ENCODE assay signal across 9 cellular contexts in genomic region chr17:64118452-64118979, GRCh38. TPM values are rescaled to one million over a fixed set of nuclear protein-coding genes. Genes with fewer than 3 reads are reported as not detected.
DNase-seq lines count a peak whose midpoint lies in the region; FAIRE-seq and TF ChIP-seq lines count a peak whose summit lies in the region.
"Had no signal": no experiment of that assay in that cellular context is flagged by ENCODE, and none has a peak within 500 bp of the region (broad histone marks: within the 10 kb centered on the region; RNA-seq: fewer than 3 reads in every experiment).

No MANE protein-coding gene starts in this region.

- no peak overlapping the region for H2AFZ ChIP-seq in endothelial cell of umbilical vein (ENCODE audit: low read depth, low read length)

- 11 to 39% methylated on average over 5 of the region's 5 CpGs for WGBS in sigmoid colon, 2 donors

- no peaks in the 10 kb centered on the region for H3K36me3 ChIP-seq in endothelial cell of umbilical vein (ENCODE audit: control insufficient read depth in 2 of 2, extremely low read depth in 1 of 2, insufficient read depth in 2 of 2, low read length in 2 of 2)
- H3K36me3 ChIP-seq in sigmoid colon: no peaks in the 10 kb centered on the region
- H3K36me3 ChIP-seq: SJCRH30 had no signal

- no TSS peak for BruUV-seq in endothelial cell of umbilical vein (replicated peaks; lab: Mats Ljungman, UMichigan)

- H3K27me3 Mint-ChIP-seq in activated T-cell treated with anti-CD3 and anti-CD28 coated beads, Interleukin-2, amount 50 U/mL, for 24 hours: no peaks in the 10 kb centered on the region

- H3K36me3 Mint-ChIP-seq in activated T-cell treated with anti-CD3 and anti-CD28 coated beads, Interleukin-2, amount 50 U/mL, for 24 hours (ENCODE audit: low read depth): peaks cover 3% of the 10 kb centered on the region

- H3K27me3 ChIP-seq in endothelial cell of umbilical vein (ENCODE audit: control insufficient read depth in 2 of 2, insufficient read depth in 2 of 2, low read length in 2 of 2) (no peaks in the 10 kb centered on the region), sigmoid colon (no peaks in the 10 kb centered on the region)
- H3K27me3 ChIP-seq: SJCRH30 had no signal

- no peaks in the 10 kb centered on the region for H3K4me1 ChIP-seq in endothelial cell of umbilical vein (ENCODE audit: control insufficient read depth, extremely low read depth, insufficient read depth, low read length)
- peaks cover 2 to 19% (median 15%) of the 10 kb centered on the region in 4 donors for H3K4me1 ChIP-seq in sigmoid colon
- H3K4me1 ChIP-seq: SJCRH30 had no signal

- H3K4me2 ChIP-seq in endothelial cell of umbilical vein (ENCODE audit: insufficient read depth, low read length): no peak overlapping the region

- POLR2A ChIA-PET in endothelial cell of umbilical vein (lab: Charles Lee): no interaction called here

- H3K79me2 ChIP-seq in endothelial cell of umbilical vein (ENCODE audit: control insufficient read depth, insufficient read depth, low read length): peaks cover 3% of the 10 kb centered on the region

- no peak overlapping the region for H3K4me3 Mint-ChIP-seq in activated T-cell treated with anti-CD3 and anti-CD28 coated beads, Interleukin-2, amount 50 U/mL, for 24 hours

- H3K4me1 Mint-ChIP-seq in activated T-cell treated with anti-CD3 and anti-CD28 coated beads, Interleukin-2, amount 50 U/mL, for 24 hours (ENCODE audit: low read depth): peaks cover 76% of the 10 kb centered on the region

- no peak overlapping the region for H3K27ac Mint-ChIP-seq in activated T-cell treated with anti-CD3 and anti-CD28 coated beads, Interleukin-2, amount 50 U/mL, for 24 hours

- dilution Hi-C loops in endothelial cell of umbilical vein (cut with MboI; ENCODE audit: extremely low pct_ligation_motif_present, low sequenced_read_pairs): no loop called here

- CTCF ChIA-PET in endothelial cell of umbilical vein (lab: Charles Lee): interaction anchor here (0.7 to 1.5 kb wide), 6 partner anchors 10 to 90 kb away, joined by 3 to 7 read pairs (median 4); no protein-coding TSS in a partner anchor

- H3K9me3 Mint-ChIP-seq in activated T-cell treated with anti-CD3 and anti-CD28 coated beads, Interleukin-2, amount 50 U/mL, for 24 hours: no peaks in the 10 kb centered on the region

- DNase-seq in NCI-H2171 treated with DMSO at 0.1 percent for 48 hours (lab: John Stamatoyannopoulos, UW) (peak; percentile 47), NCI-H2171 (lab: John Stamatoyannopoulos, UW) (no peak), NCI-H774 (lab: John Stamatoyannopoulos, UW) (peak; percentile 54), endothelial cell of umbilical vein (ENCODE audit: low read depth, low spot score) (peak; percentile 22), sigmoid colon (peak; percentile 68), midbrain (lab: John Stamatoyannopoulos, UW) (no peak), KG1 (lab: John Stamatoyannopoulos, UW) (no peak)
- DNase-seq in activated T-cell treated with anti-CD3 and anti-CD28 coated beads, Interleukin-2, amount 50 U/mL, for 24 hours: no peak

- H3K4me3 ChIP-seq in endothelial cell of umbilical vein (replicated peaks in 1 of 3; ENCODE audit: insufficient read depth in 1 of 3, low read depth in 1 of 3, low read length in 3 of 3) (no peak overlapping the region), sigmoid colon (no peak overlapping the region)
- H3K4me3 ChIP-seq: SJCRH30 had no signal

- TF ChIP-seq CTCF in endothelial cell of umbilical vein (IDR thresholded peaks at IDR 0.05; ENCODE audit: extremely low read depth in 1 of 2, insufficient read depth in 1 of 2, low read depth in 1 of 2, low read length in 2 of 2): no peak
- no peak for TF ChIP-seq CTCF in sigmoid colon (IDR thresholded peaks at IDR 0.05)

- TF ChIP-seq POLR2A in endothelial cell of umbilical vein (IDR thresholded peaks at IDR 0.05; ENCODE audit: low read depth, low read length) (no peak), sigmoid colon (IDR thresholded peaks at IDR 0.05) (no peak)

- H3K9me3 ChIP-seq in endothelial cell of umbilical vein (replicated peaks; ENCODE audit: control insufficient read depth, insufficient read depth, low read length) (no peaks in the 10 kb centered on the region), sigmoid colon (no peaks in the 10 kb centered on the region)
- H3K9me3 ChIP-seq: SJCRH30 had no signal

- intact Hi-C loops in endothelial cell of umbilical vein (cut with micrococcal nuclease) (no loop called here), sigmoid colon (cut with DNase I) (no loop called here)

- no peaks in the 10 kb centered on the region for H4K20me1 ChIP-seq in endothelial cell of umbilical vein (replicated peaks; ENCODE audit: control insufficient read depth, extremely low read depth, insufficient read depth, low read length)

- TF ChIP-seq EP300 in sigmoid colon (IDR thresholded peaks at IDR 0.05): no peak

- H3K9me1 ChIP-seq in endothelial cell of umbilical vein (replicated peaks; ENCODE audit: control insufficient read depth, extremely low read depth, insufficient read depth, low read length): no peaks in the 10 kb centered on the region

- H3K27ac ChIP-seq in endothelial cell of umbilical vein (ENCODE audit: insufficient read depth, low read depth, low read length) (no peak overlapping the region), sigmoid colon (peak overlapping the region; percentile 19 to 48 (median 29))
- H3K27ac ChIP-seq: SJCRH30 had no signal

- no peak overlapping the region for H3K9ac ChIP-seq in endothelial cell of umbilical vein (replicated peaks; ENCODE audit: extremely low read depth, insufficient read depth, low read length)

- FAIRE-seq in endothelial cell of umbilical vein (lab: Jason Lieb, UNC): no peak

TF ChIP-seq in endothelial cell of umbilical vein, 7 proteins besides CTCF, POLR2A, EP300 and RAD21:
- TF ChIP-seq MAX (IDR thresholded peaks at IDR 0.05; ENCODE audit: insufficient read depth, insufficient read length) (no peak), FOS (IDR thresholded peaks at IDR 0.05; ENCODE audit: borderline replicate concordance, insufficient read depth, low read length) (no peak), MYC (IDR thresholded peaks at IDR 0.05; ENCODE audit: low read depth, low read length) (no peak), GATA2 (IDR thresholded peaks at IDR 0.05; ENCODE audit: insufficient read depth, insufficient read length, low read depth, low read length) (no peak), POLR2AphosphoS5 (IDR thresholded peaks at IDR 0.05; ENCODE audit: insufficient read depth, low read depth, low read length) (no peak), EZH2 (IDR thresholded peaks at IDR 0.05; ENCODE audit: borderline replicate concordance, low read depth, low read length, severe bottlenecking) (no peak), JUN (IDR thresholded peaks at IDR 0.05; ENCODE audit: borderline replicate concordance, insufficient read depth, insufficient read length, low read depth) (no peak)
TF ChIP-seq in endothelial cell of umbilical vein: peak in this region for 0.

RNA-seq across cellular contexts. Expression of gene ERN1, which starts 11.4 kb away (rescaled TPM):
- total RNA-seq in endothelial cell of umbilical vein: 14.7 and 21.5 TPM in 2 replicates
- polyA plus RNA-seq in endothelial cell of umbilical vein: 8.3 and 9.1 TPM in 2 replicates
- 6.7 and 7.2 TPM in 2 replicates for polyA plus RNA-seq in endothelial cell of umbilical vein (2011; cell fraction: cytosol; rRNA removed)
- polyA plus RNA-seq in endothelial cell of umbilical vein (2011; cell fraction: nucleus; rRNA removed): 24.2 and 25.2 TPM in 2 replicates
- 7.8 and 8.7 TPM in 2 replicates for polyA plus RNA-seq in endothelial cell of umbilical vein (2012)
- 17.7 and 31.3 TPM in 2 replicates for polyA minus RNA-seq in endothelial cell of umbilical vein
- polyA minus RNA-seq in endothelial cell of umbilical vein (2011; cell fraction: cytosol; rRNA and poly(A)+ RNA removed): 10.1 TPM
- polyA minus RNA-seq in endothelial cell of umbilical vein (2011; cell fraction: nucleus; rRNA and poly(A)+ RNA removed): 28.5 and 35.8 TPM in 2 replicates
- total RNA-seq in sigmoid colon: 1 to 10 TPM; 7.1 to 9.4 (median 8.2) TPM
- polyA plus RNA-seq in sigmoid colon: 1 to 10 TPM; 1.2 to 8.3 (median 1.6) TPM

Comparison
In these comparisons a context has a peak if more than half of its experiments do, and no peak if none do; other contexts are left out.
1. DNase-seq: peak in NCI-H2171 treated with DMSO at 0.1 percent for 48 hours (single experiment), NCI-H774 (single experiment), endothelial cell of umbilical vein (single experiment) and sigmoid colon (single experiment); none in NCI-H2171 (single experiment), activated T-cell treated with anti-CD3 and anti-CD28 coated beads, Interleukin-2, amount 50 U/mL, for 24 hours (single experiment), midbrain (single experiment) and KG1 (single experiment).